23 cellular contexts compared by ENCODE assay signal in genomic region chr3:30302027-30302426, GRCh38.
DNase-seq lines count a peak whose midpoint lies in the region; ATAC-seq and TF ChIP-seq lines count a peak whose summit lies in the region.
"Had no signal": no experiment of that assay in that cellular context is flagged by ENCODE, and none has a peak within 500 bp of the region (broad histone marks: within the 10 kb centered on the region; RNA-seq: fewer than 3 reads in every experiment).

No MANE protein-coding gene starts in this region.

- peaks cover 7% of the 10 kb centered on the region for H3K9me3 Mint-ChIP-seq in activated CD8-positive, alpha-beta memory T cell treated with anti-CD3 and anti-CD28 coated beads, Interleukin-2, amount 10 ng/mL, durations not matched to agents 7 days and 5 days (ENCODE audit: low read depth)

- TF ChIP-seq CTCF in GM12864 (IDR thresholded peaks at IDR 0.05; ENCODE audit: low read depth, low read length, missing control alignments) = no peak
- TF ChIP-seq CTCF in epithelial cell of esophagus (IDR thresholded peaks at IDR 0.05; ENCODE audit: insufficient read depth, low read depth, low read length, missing control alignments) = no peak

- peaks cover 2% of the 10 kb centered on the region for H3K4me1 Mint-ChIP-seq in activated CD8-positive, alpha-beta memory T cell treated with anti-CD3 and anti-CD28 coated beads, Interleukin-2, amount 10 ng/mL, durations not matched to agents 7 days and 5 days
- H3K4me1 Mint-ChIP-seq: central memory CD8-positive, alpha-beta T cell had no signal

- H3K27ac Mint-ChIP-seq in activated CD8-positive, alpha-beta memory T cell treated with anti-CD3 and anti-CD28 coated beads, Interleukin-2, amount 10 ng/mL, durations not matched to agents 7 days and 5 days = no peak overlapping the region
- H3K27ac Mint-ChIP-seq: activated CD4-positive, alpha-beta T cell treated with anti-CD3 and anti-CD28 coated beads, Interleukin-2, amount 10 ng/mL, durations not matched to agents 7 days and 5 days; HFFc6; natural killer cell treated with Interleukin-12 subunit alpha and Interleukin-12 subunit beta and Interleukin-15 and Interleukin-18, amount 100 ng/mL, for 72 hours had no signal

- DNase-seq in GM12864 (ENCODE audit: low read depth) (peak; percentile 8), epithelial cell of esophagus (ENCODE audit: low read depth) (peak; percentile 86), DMS153 treated with DMSO at 0.1 percent for 48 hours (lab: John Stamatoyannopoulos, UW; ENCODE audit: unreplicated experiment) (no peak), AG20443 (ENCODE audit: low spot score) (no peak), NCI-H510A (lab: John Stamatoyannopoulos, UW) (no peak)
- DNase-seq in activated CD8-positive, alpha-beta memory T cell treated with anti-CD3 and anti-CD28 coated beads, Interleukin-2, amount 10 ng/mL, durations not matched to agents 7 days and 5 days = no peak
- DNase-seq: activated CD4-positive, alpha-beta T cell treated with anti-CD3 and anti-CD28 coated beads, Interleukin-2, amount 10 ng/mL, durations not matched to agents 7 days and 5 days; activated T-cell treated with anti-CD3 and anti-CD28 coated beads, Interleukin-2, amount 50 U/mL, for 48 hours; amniotic stem cell; BE2C; effector CD4-positive, alpha-beta T cell; GDM1; HFFc6; NCI-H748 treated with DMSO at 0.1 percent for 48 hours; PC-9; small intestine; thyroid gland had no signal

- H3K36me3 Mint-ChIP-seq in activated CD8-positive, alpha-beta memory T cell treated with anti-CD3 and anti-CD28 coated beads, Interleukin-2, amount 10 ng/mL, durations not matched to agents 7 days and 5 days = peaks cover 9% of the 10 kb centered on the region

- no peak overlapping the region for H3K4me3 Mint-ChIP-seq in activated CD8-positive, alpha-beta memory T cell treated with anti-CD3 and anti-CD28 coated beads, Interleukin-2, amount 10 ng/mL, durations not matched to agents 7 days and 5 days
- H3K4me3 Mint-ChIP-seq: activated CD4-positive, alpha-beta T cell treated with anti-CD3 and anti-CD28 coated beads, Interleukin-2, amount 10 ng/mL, durations not matched to agents 7 days and 5 days; central memory CD8-positive, alpha-beta T cell; HFFc6; natural killer cell treated with Interleukin-12 subunit alpha and Interleukin-12 subunit beta and Interleukin-15 and Interleukin-18, amount 100 ng/mL, for 72 hours had no signal

- H3K27me3 Mint-ChIP-seq in activated CD8-positive, alpha-beta memory T cell treated with anti-CD3 and anti-CD28 coated beads, Interleukin-2, amount 10 ng/mL, durations not matched to agents 7 days and 5 days = peaks cover 5% of the 10 kb centered on the region
- H3K27me3 Mint-ChIP-seq: activated CD4-positive, alpha-beta T cell treated with anti-CD3 and anti-CD28 coated beads, Interleukin-2, amount 10 ng/mL, durations not matched to agents 7 days and 5 days; central memory CD8-positive, alpha-beta T cell had no signal

- CTCF ChIA-PET in activated CD8-positive, alpha-beta memory T cell treated with anti-CD3 and anti-CD28 coated beads, Interleukin-2, amount 10 ng/mL, durations not matched to agents 7 days and 5 days (lab: Charles Lee) = interaction anchor here (1.6 kb wide), 1 partner anchor 103 kb away, joined by 4 read pairs; no protein-coding TSS in a partner anchor

- H3K4me3 ChIP-seq in GM12864 (ENCODE audit: low read depth, low read length) (no peak overlapping the region), epithelial cell of esophagus (ENCODE audit: low read length) (no peak overlapping the region)
- H3K4me3 ChIP-seq: PC-9, prostate gland, SK-N-MC, thyroid gland had no signal

- ATAC-seq in GM18520 (IDR thresholded peaks at IDR 0.05; ENCODE audit: unreplicated experiment) (peak; percentile 49), HG03439 (IDR thresholded peaks at IDR 0.05; ENCODE audit: unreplicated experiment) (peak; percentile 48)
- no peak for ATAC-seq in activated CD8-positive, alpha-beta memory T cell treated with anti-CD3 and anti-CD28 coated beads, Interleukin-2, amount 10 ng/mL, durations not matched to agents 7 days and 5 days

Comparison
In these comparisons a context has a peak if more than half of its experiments do, and no peak if none do; other contexts are left out.
1. DNase-seq: peak in GM12864 (single experiment) and epithelial cell of esophagus (single experiment); none in DMS153 treated with DMSO at 0.1 percent for 48 hours (single experiment), AG20443 (single experiment), activated CD8-positive, alpha-beta memory T cell treated with anti-CD3 and anti-CD28 coated beads, Interleukin-2, amount 10 ng/mL, durations not matched to agents 7 days and 5 days (single experiment) and NCI-H510A (single experiment).